ENCODE assay signal across 8 cellular contexts in the genomic region with DNA sequence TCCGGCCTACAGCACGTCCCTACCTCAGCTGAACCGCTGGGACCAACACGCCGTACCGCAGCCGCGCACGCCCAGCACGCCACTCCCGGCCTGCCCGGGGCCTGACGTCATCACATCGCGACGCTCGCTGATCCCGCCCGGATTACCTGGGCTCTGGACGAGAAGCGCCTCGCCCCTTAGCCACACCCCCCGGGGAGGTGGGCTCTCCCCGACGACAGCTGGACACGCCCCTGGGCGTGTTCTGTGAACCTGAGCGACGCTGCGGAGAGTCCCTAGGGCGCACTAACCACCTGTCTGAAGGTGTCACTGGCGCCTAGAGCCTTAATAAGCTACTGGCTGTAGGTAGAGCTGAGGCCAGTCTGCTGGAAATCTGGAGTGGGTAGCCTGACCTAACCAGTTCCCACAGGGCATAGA. TPM values are rescaled to one million over a fixed set of nuclear protein-coding genes. Genes with fewer than 3 reads are reported as not detected.
DNase-seq lines count a peak whose midpoint lies in the region; ATAC-seq and TF ChIP-seq lines count a peak whose summit lies in the region.
"Not testable (repeated sequence)": the region's sequence is repeated elsewhere in the genome, so short reads cannot be mapped to it uniquely, and the experiment has no call there.

A gene (minus strand): TSS at position 87 of the 414 bp plus-strand sequence. CDS start 87 bp downstream, outside the sequence.

- not testable (repeated sequence) for TF ChIP-seq POLR2A in right lobe of liver (IDR thresholded peaks at IDR 0.05); suprapubic skin (IDR thresholded peaks at IDR 0.05)

- not testable (repeated sequence) for TF ChIP-seq EP300 in suprapubic skin (IDR thresholded peaks at IDR 0.05)

- H3K4me2 ChIP-seq in skeletal muscle satellite cell (ENCODE audit: low read length): peak within 1 kb of the TSS; percentile 66

- intact Hi-C loops in right lobe of liver (cut with DNase I): not testable (repeated sequence)

- DNase-seq in EL: peak; percentile 52
- peak; percentile 1 for DNase-seq in NCI-H187 treated with DMSO at 0.1 percent for 48 hours (lab: John Stamatoyannopoulos, UW)
- peak; percentile 55 to 88 (median 81) for DNase-seq in T-helper 2 cell
- DNase-seq in activated T-helper 9 cell treated with anti-CD3 and anti-CD28 coated beads, Interleukin-2, amount 50 U/mL, for 16 hours (ENCODE audit: low read depth): peak; percentile 70
- DNase-seq in right lobe of liver: not testable (repeated sequence)
- DNase-seq in suprapubic skin (ENCODE audit: low spot score in 2 of 2): peak in 1 of 2 donors; percentile 88

- H3K4me3 ChIP-seq in right lobe of liver: peak within 1 kb of the TSS in 1 of 3 donors; percentile 47
- peak within 1 kb of the TSS; percentile 70 for H3K4me3 ChIP-seq in skeletal muscle satellite cell (ENCODE audit: low read length)
- H3K4me3 ChIP-seq in suprapubic skin: peak within 1 kb of the TSS; percentile 47

- ATAC-seq in right lobe of liver: not testable (repeated sequence)

- not testable (repeated sequence) for H3K9me3 ChIP-seq in right lobe of liver; skeletal muscle satellite cell (replicated peaks; ENCODE audit: low read length); suprapubic skin

- H3K27me3 ChIP-seq in right lobe of liver; skeletal muscle satellite cell (ENCODE audit: control insufficient read depth, insufficient read depth, low read length); suprapubic skin: not testable (repeated sequence)

- TF ChIP-seq CTCF in right lobe of liver (IDR thresholded peaks at IDR 0.05); suprapubic skin (IDR thresholded peaks at IDR 0.05): not testable (repeated sequence)

- not testable (repeated sequence) for H3K4me1 ChIP-seq in right lobe of liver; skeletal muscle satellite cell (ENCODE audit: control insufficient read depth, insufficient read depth, low read length); suprapubic skin

- H3K36me3 ChIP-seq in right lobe of liver; skeletal muscle satellite cell (ENCODE audit: insufficient read depth, low read length); suprapubic skin: not testable (repeated sequence)

- in situ Hi-C loops in endometrial microvascular endothelial cells (cut with HindIII; ENCODE audit: inconsistent ontology term, low pct_unique_long_range_greater_than_20kb, low sequenced_read_pairs): not testable (repeated sequence)

- not testable (repeated sequence) for H3K27ac ChIP-seq in right lobe of liver
- H3K27ac ChIP-seq in suprapubic skin: peak within 1 kb of the TSS; percentile 51

- no CpG with 5 or more reads among the region's 32 CpGs for WGBS in right lobe of liver (ENCODE audit: insufficient coverage, low coverage, low lambda C conversion rate, missing lambda C conversion rate)
- 0% methylated on average over 1 of the region's 32 CpGs for WGBS in suprapubic skin

- peak within 1 kb of the TSS; percentile 64 for H3K9ac ChIP-seq in skeletal muscle satellite cell (ENCODE audit: low read depth, low read length)

RNA-seq across cellular contexts. Expression of the gene that starts here (rescaled TPM):
- total RNA-seq in endometrial microvascular endothelial cells (ENCODE audit: inconsistent ontology term) (24.8 TPM), right lobe of liver (10 to 100 TPM in 5 of 6 experiments, 1 to 10 TPM in 1; 7.8 to 22.9 (median 13.5) TPM), suprapubic skin (10 to 100 TPM; 27.4 to 48.7 (median 33.0) TPM)
- total RNA-seq in skeletal muscle satellite cell (2012; rRNA removed): 22.3 and 33.0 TPM in 2 replicates
